20 cellular contexts compared by ENCODE assay signal in the genomic region with DNA sequence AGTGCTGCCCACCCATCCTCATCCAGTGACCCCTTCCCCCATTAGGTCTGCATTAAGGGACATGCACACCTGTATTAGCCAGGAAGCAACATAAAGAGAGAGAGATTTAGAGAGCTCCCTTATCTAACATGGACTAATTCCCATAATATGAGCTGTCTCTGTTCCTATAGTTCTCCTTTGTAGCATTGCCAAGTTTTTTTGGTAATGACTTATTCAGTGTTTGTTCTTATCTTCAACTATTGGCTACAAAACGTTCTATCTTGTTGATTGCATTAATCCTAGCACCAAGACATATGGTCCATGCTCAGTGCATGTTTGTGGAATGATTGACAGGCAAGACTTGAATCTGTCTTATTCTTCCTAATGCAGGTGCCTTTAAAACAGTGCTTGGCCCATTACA.
"Had no signal": no experiment of that assay in that cellular context is flagged by ENCODE, and none has a peak within 500 bp of the region (broad histone marks: within the 10 kb centered on the region; RNA-seq: fewer than 3 reads in every experiment).

No MANE protein-coding gene starts in this region.

- H3K4me3 ChIP-seq: gastroesophageal sphincter, heart left ventricle, hepatocyte, lung, ovary, psoas muscle, sigmoid colon, stomach, thyroid gland, vagina had no signal

- DNase-seq: effector memory CD8-positive, alpha-beta T cell; heart left ventricle; kidney; natural killer cell; occipital lobe; ovary; posterior cingulate gyrus; psoas muscle; right cardiac atrium; sigmoid colon; stimulated activated CD4-positive, alpha-beta T cell treated with anti-CD3 and anti-CD28 coated beads, Interleukin-2, amount 100 ng/mL, for 24 hours; stimulated activated CD4-positive, alpha-beta T cell treated with anti-CD3 and anti-CD28 coated beads, Interleukin-4, amount 100 ng/mL, for 24 hours; stimulated activated naive CD4-positive, alpha-beta T cell treated with Interleukin-2 at 50 U/mL for 16 hours; stomach; thyroid gland; trophoblast cell had no signal
